In the genomic region with DNA sequence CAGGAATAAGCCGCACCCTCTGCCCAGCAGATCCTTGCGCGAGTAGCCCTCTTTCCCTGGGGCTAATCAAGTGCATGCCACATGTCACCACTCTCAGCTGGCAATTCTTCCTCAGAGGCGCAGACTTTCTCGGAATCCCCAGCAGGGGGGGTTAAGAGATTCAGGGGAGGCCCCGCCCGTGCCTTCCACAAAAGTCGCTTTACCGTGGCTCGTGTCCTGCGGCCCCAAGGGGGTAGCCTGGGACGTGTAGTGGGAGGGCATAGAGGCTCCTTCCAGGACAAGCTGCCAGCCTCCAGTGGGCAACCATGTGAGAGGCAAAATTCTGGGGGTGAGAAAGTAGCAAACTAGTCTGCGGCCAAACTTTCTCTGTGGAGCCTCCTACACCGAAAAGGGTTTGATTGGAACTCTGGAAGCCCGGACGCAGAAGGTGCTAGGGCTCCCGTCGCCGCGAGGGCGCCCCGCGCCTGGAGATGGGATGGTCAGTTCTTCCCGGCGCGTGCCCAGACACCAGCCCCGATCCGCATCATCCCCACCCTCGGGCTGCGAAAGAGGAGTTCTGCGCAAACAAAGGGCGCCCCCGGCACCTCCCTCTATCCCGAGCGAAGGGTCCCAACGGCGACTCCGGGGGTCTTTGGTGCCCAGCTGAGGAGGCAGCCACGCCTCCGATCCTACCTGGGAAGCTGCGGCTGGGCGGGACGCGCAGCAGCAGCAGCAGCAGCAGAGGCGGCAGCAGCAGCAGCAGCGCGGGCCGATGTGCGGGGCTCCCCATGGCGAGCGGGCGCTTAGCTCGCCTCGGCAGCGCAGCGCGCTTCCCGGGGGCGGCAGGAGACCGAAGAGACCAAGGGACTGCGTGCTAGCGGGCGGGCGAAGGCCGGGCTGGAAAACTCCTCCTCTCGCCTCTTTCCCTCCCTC, we compare ENCODE assay signal across 7 cellular contexts. TPM values are rescaled to one million over a fixed set of nuclear protein-coding genes. Genes with fewer than 3 reads are reported as not detected.
DNase-seq lines count a peak whose midpoint lies in the region; ATAC-seq and TF ChIP-seq lines count a peak whose summit lies in the region.

A gene with protein sequence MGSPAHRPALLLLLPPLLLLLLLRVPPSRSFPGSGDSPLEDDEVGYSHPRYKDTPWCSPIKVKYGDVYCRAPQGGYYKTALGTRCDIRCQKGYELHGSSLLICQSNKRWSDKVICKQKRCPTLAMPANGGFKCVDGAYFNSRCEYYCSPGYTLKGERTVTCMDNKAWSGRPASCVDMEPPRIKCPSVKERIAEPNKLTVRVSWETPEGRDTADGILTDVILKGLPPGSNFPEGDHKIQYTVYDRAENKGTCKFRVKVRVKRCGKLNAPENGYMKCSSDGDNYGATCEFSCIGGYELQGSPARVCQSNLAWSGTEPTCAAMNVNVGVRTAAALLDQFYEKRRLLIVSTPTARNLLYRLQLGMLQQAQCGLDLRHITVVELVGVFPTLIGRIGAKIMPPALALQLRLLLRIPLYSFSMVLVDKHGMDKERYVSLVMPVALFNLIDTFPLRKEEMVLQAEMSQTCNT (minus strand): TSS at position 848 of the 912 bp plus-strand sequence. CDS start 79 bp downstream, at position 769.

- ATAC-seq in HG03159 (IDR thresholded peaks at IDR 0.05; ENCODE audit: unreplicated experiment) (peak; percentile 66), upper lobe of right lung (peak; percentile 73)

- TF ChIP-seq CTCF in GM10248 (IDR thresholded peaks at IDR 0.05; ENCODE audit: control extremely low read depth, extremely low read depth, low read depth, missing control alignments) (no peak), upper lobe of right lung (IDR thresholded peaks at IDR 0.05) (peak; percentile 24)

- H4K8ac ChIP-seq in mesenchymal stem cell (ENCODE audit: low read length), result peak within 1 kb of the TSS; percentile 84

- H4K91ac ChIP-seq in mesenchymal stem cell (ENCODE audit: low read length), result peak within 1 kb of the TSS; percentile 93

- H3K18ac ChIP-seq in mesenchymal stem cell (ENCODE audit: low read depth in 1 of 2, low read length in 2 of 2), result peak within 1 kb of the TSS; percentile 89 to 91

- peak within 1 kb of the TSS; percentile 42 for H2AFZ ChIP-seq in mesenchymal stem cell (ENCODE audit: low read depth, low read length)

- intact Hi-C loops in upper lobe of right lung (cut with DNase I), result no loop called here

- H2BK5ac ChIP-seq in mesenchymal stem cell (ENCODE audit: low read depth, low read length, poor library complexity, severe bottlenecking), result no peak within 1 kb of the TSS

- H3K4ac ChIP-seq in mesenchymal stem cell (ENCODE audit: low read depth in 1 of 2, low read length in 2 of 2), result peak within 1 kb of the TSS in 1 of 2 experiments; percentile 61

- H3K27ac ChIP-seq in SJCRH30 (no peak within 1 kb of the TSS), mesenchymal stem cell (ENCODE audit: low read length, poor library complexity, severe bottlenecking) (no peak within 1 kb of the TSS), upper lobe of right lung (no peak within 1 kb of the TSS)

- H2BK120ac ChIP-seq in mesenchymal stem cell (ENCODE audit: low read depth, low read length), result peak within 1 kb of the TSS; percentile 61

- H3K4me2 ChIP-seq in mesenchymal stem cell (ENCODE audit: low read length, poor library complexity, severe bottlenecking), result peak within 1 kb of the TSS; percentile 91

- H3K4me1 ChIP-seq in SJCRH30 (no peaks in the 10 kb centered on the region), mesenchymal stem cell (ENCODE audit: control insufficient read depth, insufficient read depth, low read depth, low read length) (peaks cover 2% of the 10 kb centered on the region), upper lobe of right lung (no peaks in the 10 kb centered on the region)

- H2BK12ac ChIP-seq in mesenchymal stem cell (ENCODE audit: low read length in 2 of 2), result peak within 1 kb of the TSS in 1 of 2 experiments; percentile 72

- H2AK5ac ChIP-seq in mesenchymal stem cell (ENCODE audit: low read length, severe bottlenecking), result no peak within 1 kb of the TSS

- H3K14ac ChIP-seq in mesenchymal stem cell (ENCODE audit: low read length in 2 of 2), result peak within 1 kb of the TSS in 1 of 2 experiments; percentile 79

- WGBS in mesenchymal stem cell, result under 1% methylated on average over 42 of the region's 66 CpGs

- peak within 1 kb of the TSS in 1 of 2 experiments; percentile 60 for H3K23ac ChIP-seq in mesenchymal stem cell (ENCODE audit: low read length in 2 of 2)

- CTCF ChIA-PET in GM10248 (lab: Yijun Ruan, JAX), result interaction anchor here (0.8 to 2.9 kb wide), 12 partner anchors 9 to 111 kb away, joined by 3 to 12 read pairs (median 4); partner anchors contain the start of gene RPGR

- H3K9me3 ChIP-seq in SJCRH30 (replicated peaks), result no peaks in the 10 kb centered on the region
- H3K9me3 ChIP-seq in mesenchymal stem cell (ENCODE audit: control insufficient read depth, low read length), result no peaks in the 10 kb centered on the region
- H3K9me3 ChIP-seq in upper lobe of right lung, result no peaks in the 10 kb centered on the region

- H3K9ac ChIP-seq in mesenchymal stem cell (ENCODE audit: low read length), result peak within 1 kb of the TSS; percentile 88

- peaks cover 2% of the 10 kb centered on the region for H3K79me1 ChIP-seq in mesenchymal stem cell (replicated peaks; ENCODE audit: low read length, poor library complexity, severe bottlenecking)

- H3K4me3 ChIP-seq in SJCRH30 (peak within 1 kb of the TSS; percentile 63), mesenchymal stem cell (ENCODE audit: insufficient read depth in 1 of 2, low read depth in 1 of 2, low read length in 2 of 2) (peak within 1 kb of the TSS; percentile 72 to 82), upper lobe of right lung (peak within 1 kb of the TSS; percentile 48)

- H3K27me3 ChIP-seq in SJCRH30 (no peaks in the 10 kb centered on the region), mesenchymal stem cell (ENCODE audit: control insufficient read depth in 1 of 2, insufficient read depth in 1 of 2, low read length in 2 of 2) (peaks cover 0 to 7% of the 10 kb centered on the region in 2 experiments), upper lobe of right lung (no peaks in the 10 kb centered on the region)

- POLR2A ChIA-PET in GM10248 (lab: Yijun Ruan, JAX), result no interaction called here

- peak within 1 kb of the TSS; percentile 80 for H2BK15ac ChIP-seq in mesenchymal stem cell (ENCODE audit: low read depth, poor library complexity, severe bottlenecking)

- DNase-seq in GM10248 (ENCODE audit: extremely low spot score) (peak; percentile 20), SJCRH30 (peak; percentile 49 to 66), ecto neural progenitor cell (ENCODE audit: low spot score) (peak; percentile 60), mesenchymal stem cell (peak; percentile 69), upper lobe of right lung (peak; percentile 59), NCI-H226 (no peak)

- H3K36me3 ChIP-seq in SJCRH30, result no peaks in the 10 kb centered on the region
- H3K36me3 ChIP-seq in mesenchymal stem cell (ENCODE audit: control insufficient read depth in 1 of 2, insufficient read depth in 2 of 2, low read depth in 1 of 2, low read length in 2 of 2), result no peaks in the 10 kb centered on the region
- no peaks in the 10 kb centered on the region for H3K36me3 ChIP-seq in upper lobe of right lung

RNA-seq across cellular contexts. Expression of the gene that starts here (rescaled TPM):
- total RNA-seq in SJCRH30 (2014; rRNA removed; shearing (Covaris generic)), result 8.3 and 10.2 TPM in 2 replicates
- polyA plus RNA-seq in mesenchymal stem cell (2013, experiment 1 of 2), result 115 TPM
- 119 TPM for polyA plus RNA-seq in mesenchymal stem cell (2013, experiment 2 of 2)
- 56.7 TPM for total RNA-seq in upper lobe of right lung
